ENCODE assay signal across 8 cellular contexts in the genomic region with DNA sequence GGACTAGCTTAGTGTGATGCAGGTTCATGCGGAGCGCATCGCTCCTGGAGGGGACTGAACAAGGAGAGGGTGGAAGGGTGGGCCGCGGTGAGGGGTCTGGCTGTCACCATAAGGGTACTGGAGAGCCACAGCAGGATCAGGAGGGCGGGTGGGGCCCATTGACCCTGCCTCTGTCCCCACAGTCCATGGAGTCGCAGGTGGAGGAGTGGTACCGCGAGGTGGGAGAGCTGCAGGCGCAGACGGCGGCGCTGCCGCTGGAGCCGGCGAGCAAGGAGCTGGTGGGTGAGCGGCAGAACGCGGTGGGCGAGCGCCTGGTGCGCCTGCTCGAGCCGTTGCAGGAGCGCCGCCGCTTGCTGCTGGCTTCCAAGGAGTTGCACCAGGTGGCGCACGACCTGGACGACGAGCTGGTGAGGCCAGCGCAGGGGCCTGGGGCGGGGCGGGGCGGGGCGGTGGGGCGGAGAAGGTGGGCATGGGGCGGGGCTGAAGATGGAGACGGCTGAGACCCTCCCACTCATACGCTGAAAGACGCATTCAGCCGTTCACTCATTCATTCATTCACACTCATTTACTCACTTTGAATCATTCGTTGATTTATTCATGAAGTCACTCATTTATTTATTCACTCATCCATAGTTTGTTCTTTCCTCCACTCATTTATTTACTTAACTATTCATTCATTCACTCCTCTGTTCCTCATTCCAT.
DNase-seq lines count a peak whose midpoint lies in the region; ATAC-seq lines count a peak whose summit lies in the region.

No MANE protein-coding gene starts in this region.

- no peaks in the 10 kb centered on the region for H3K36me3 Mint-ChIP-seq in activated naive CD8-positive, alpha-beta T cell treated with anti-CD3 and anti-CD28 coated beads, Interleukin-2, amount 50 U/mL, for 24 hours (ENCODE audit: low read depth)

- H3K36me3 ChIP-seq in HUES6 (ENCODE audit: control insufficient read depth, insufficient read depth, low read length) (no peaks in the 10 kb centered on the region), iPS-20b (ENCODE audit: insufficient read depth, low read depth, low read length) (no peaks in the 10 kb centered on the region)

- H3K4me3 Mint-ChIP-seq in activated naive CD8-positive, alpha-beta T cell treated with anti-CD3 and anti-CD28 coated beads, Interleukin-2, amount 50 U/mL, for 24 hours, result peak overlapping the region; percentile 7

- H3K9ac ChIP-seq in HUES6 (ENCODE audit: low read length) (no peak overlapping the region), iPS-20b (ENCODE audit: low read depth, low read length) (no peak overlapping the region)

- no peak overlapping the region for H3K27ac Mint-ChIP-seq in activated naive CD8-positive, alpha-beta T cell treated with anti-CD3 and anti-CD28 coated beads, Interleukin-2, amount 50 U/mL, for 24 hours

- H3K4me3 ChIP-seq in HUES6 (ENCODE audit: low read depth, low read length), result peak overlapping the region; percentile 60
- H3K4me3 ChIP-seq in iPS-20b (ENCODE audit: low read length), result peak overlapping the region; percentile 59

- no peaks in the 10 kb centered on the region for H3K9me3 Mint-ChIP-seq in activated naive CD8-positive, alpha-beta T cell treated with anti-CD3 and anti-CD28 coated beads, Interleukin-2, amount 50 U/mL, for 24 hours

- 0 out of 2 replicates have a peak, but pooled peaks cover 3% of the 10 kb centered on the region for H3K9me3 ChIP-seq in HUES6 (ENCODE audit: control insufficient read depth, insufficient read depth, low read depth, low read length)
- no peaks in the 10 kb centered on the region; the same call in 1 of the 2 replicates for H3K9me3 ChIP-seq in iPS-20b (ENCODE audit: insufficient read depth, low read depth, low read length)

- H3K27ac ChIP-seq in HUES6 (ENCODE audit: low read depth, low read length), result no peak overlapping the region
- H3K27ac ChIP-seq in iPS-20b (ENCODE audit: low read length), result no peak overlapping the region

- peak; percentile 95 for ATAC-seq in activated naive CD8-positive, alpha-beta T cell treated with anti-CD3 and anti-CD28 coated beads, Interleukin-2, amount 50 U/mL, for 24 hours
- no peak for ATAC-seq in HG03521 (IDR thresholded peaks at IDR 0.05; ENCODE audit: unreplicated experiment)

- H3K4me1 ChIP-seq in HUES6 (ENCODE audit: control insufficient read depth, insufficient read depth, low read length) (0 out of 2 replicates have a peak, but pooled peaks cover 2% of the 10 kb centered on the region), iPS-20b (ENCODE audit: insufficient read depth, low read length) (no peaks in the 10 kb centered on the region)

- DNase-seq in CD1c-positive myeloid dendritic cell (ENCODE audit: extremely low spot score), result peak; percentile 73
- DNase-seq in T follicular helper cell (ENCODE audit: low read depth), result peak; percentile 61
- peak; percentile 81 for DNase-seq in activated naive CD8-positive, alpha-beta T cell treated with anti-CD3 and anti-CD28 coated beads, Interleukin-2, amount 50 U/mL, for 24 hours
- peak; percentile 66 to 71 for DNase-seq in stimulated activated CD4-positive, alpha-beta T cell treated with anti-CD3 and anti-CD28 coated beads, Interleukin-2, amount 100 ng/mL, for 48 hours
- no peak for DNase-seq in superior temporal gyrus (ENCODE audit: extremely low spot score)

- peaks cover 8% of the 10 kb centered on the region for H3K4me1 Mint-ChIP-seq in activated naive CD8-positive, alpha-beta T cell treated with anti-CD3 and anti-CD28 coated beads, Interleukin-2, amount 50 U/mL, for 24 hours

- H3K27me3 ChIP-seq in HUES6 (ENCODE audit: control insufficient read depth, insufficient read depth, low read length) (peaks cover 51% of the 10 kb centered on the region), iPS-20b (ENCODE audit: insufficient read depth, low read length) (peaks cover 50% of the 10 kb centered on the region)

- H3K27me3 Mint-ChIP-seq in activated naive CD8-positive, alpha-beta T cell treated with anti-CD3 and anti-CD28 coated beads, Interleukin-2, amount 50 U/mL, for 24 hours, result peaks cover 51% of the 10 kb centered on the region
